ENCODE assay signal across 22 cellular contexts in the genomic region with DNA sequence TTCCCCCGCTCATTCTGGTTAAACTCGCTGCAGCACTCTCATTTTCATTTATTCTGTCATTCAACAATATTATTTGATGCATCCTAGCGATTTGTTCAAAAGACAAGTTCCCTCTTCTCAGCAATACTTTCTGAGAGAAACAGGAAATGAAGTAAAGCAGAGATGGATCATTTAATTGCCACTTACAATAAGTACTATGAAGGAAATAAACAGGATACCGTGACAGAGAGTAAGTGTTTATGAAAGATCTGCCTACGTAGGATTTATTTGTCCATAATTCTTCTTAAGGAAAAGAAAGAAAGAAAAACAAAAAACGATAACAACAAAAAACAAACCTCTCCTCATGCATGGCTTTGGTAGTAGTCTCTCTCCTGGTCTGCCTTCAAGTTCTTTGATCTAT.
DNase-seq lines count a peak whose midpoint lies in the region; ATAC-seq and TF ChIP-seq lines count a peak whose summit lies in the region.
"Had no signal": no experiment of that assay in that cellular context is flagged by ENCODE, and none has a peak within 500 bp of the region (broad histone marks: within the 10 kb centered on the region; RNA-seq: fewer than 3 reads in every experiment).

No MANE protein-coding gene starts in this region.

- peak overlapping the region; percentile 55 for H2AFZ ChIP-seq in DND-41 (ENCODE audit: low read depth, low read length)
- H2AFZ ChIP-seq: PC-9 had no signal

- peaks cover 5% of the 10 kb centered on the region for H3K27me3 Mint-ChIP-seq in brain
- H3K27me3 Mint-ChIP-seq in nephron progenitor cell (ENCODE audit: low read depth, poor library complexity), result no peaks in the 10 kb centered on the region
- H3K27me3 Mint-ChIP-seq: CD8-positive, alpha-beta memory T cell had no signal

- H3K79me2 ChIP-seq in DND-41 (ENCODE audit: insufficient read depth, low read length), result no peaks in the 10 kb centered on the region

- H3K9me3 Mint-ChIP-seq in brain (peaks cover 0 to 2% (median 0%) of the 10 kb centered on the region in 5 experiments), nephron progenitor cell (no peaks in the 10 kb centered on the region)

- intact Hi-C loops in body of pancreas (cut with DNase I), result no loop called here

- H3K36me3 ChIP-seq in DND-41 (ENCODE audit: insufficient read depth, low read length) (no peaks in the 10 kb centered on the region), body of pancreas (replicated peaks in 1 of 2; ENCODE audit: insufficient read depth in 1 of 2, low read depth in 2 of 2) (no peaks in the 10 kb centered on the region)
- H3K36me3 ChIP-seq: MG63 had no signal

- no peaks in the 10 kb centered on the region for H4K20me1 ChIP-seq in DND-41 (ENCODE audit: insufficient read depth, low read length)

- WGBS in body of pancreas, 2 donors, result 44 to 55% methylated on average over 6 of the region's 6 CpGs

- H3K4me1 ChIP-seq in DND-41 (ENCODE audit: insufficient read depth, low read length) (peaks cover 11% of the 10 kb centered on the region), body of pancreas (no peaks in the 10 kb centered on the region)

- no peaks in the 10 kb centered on the region for H3K36me3 Mint-ChIP-seq in brain
- peaks cover 6% of the 10 kb centered on the region for H3K36me3 Mint-ChIP-seq in nephron progenitor cell (ENCODE audit: low read depth)
- H3K36me3 Mint-ChIP-seq: CD8-positive, alpha-beta memory T cell had no signal

- no peak overlapping the region for H3K4me3 ChIP-seq in DND-41 (ENCODE audit: low read depth in 1 of 2, low read length in 2 of 2)
- no peak overlapping the region for H3K4me3 ChIP-seq in body of pancreas
- H3K4me3 ChIP-seq: MG63, PC-9 had no signal

- ATAC-seq in DND-41 (ENCODE audit: insufficient read depth, low read depth) (no peak), body of pancreas (no peak), HG02852 (IDR thresholded peaks at IDR 0.05; ENCODE audit: unreplicated experiment) (no peak)

- H3K27ac Mint-ChIP-seq in brain, result peak overlapping the region in 3 of 5 experiments; percentile 5 to 22 (median 19)
- peak overlapping the region; percentile 66 for H3K27ac Mint-ChIP-seq in nephron progenitor cell
- H3K27ac Mint-ChIP-seq: CD8-positive, alpha-beta memory T cell had no signal

- H3K27me3 ChIP-seq in DND-41 (ENCODE audit: insufficient read depth, low read length, poor library complexity) (no peaks in the 10 kb centered on the region), body of pancreas (no peaks in the 10 kb centered on the region)
- H3K27me3 ChIP-seq: MG63 had no signal

- H3K4me3 Mint-ChIP-seq in brain (no peak overlapping the region), nephron progenitor cell (no peak overlapping the region)
- H3K4me3 Mint-ChIP-seq: CD8-positive, alpha-beta memory T cell had no signal

- H3K27ac ChIP-seq in DND-41 (ENCODE audit: low read length), result peak overlapping the region; percentile 22; the same call in 1 of the 2 replicates
- no peak overlapping the region for H3K27ac ChIP-seq in body of pancreas
- H3K27ac ChIP-seq: PC-9, RWPE1 had no signal

- no peak for TF ChIP-seq POLR2A in body of pancreas (IDR thresholded peaks at IDR 0.05)

- TF ChIP-seq CTCF in DND-41 (IDR thresholded peaks at IDR 0.05; ENCODE audit: borderline replicate concordance, extremely low read depth, low read length, poor library complexity, severe bottlenecking) (no peak), brain (conservative IDR thresholded peaks at IDR 0.05) (no peak), nephron progenitor cell (IDR thresholded peaks at IDR 0.05) (no peak), body of pancreas (IDR thresholded peaks at IDR 0.05) (no peak)

- H3K4me1 Mint-ChIP-seq in brain, result peaks cover 57% of the 10 kb centered on the region
- peaks cover 53% of the 10 kb centered on the region for H3K4me1 Mint-ChIP-seq in nephron progenitor cell
- H3K4me1 Mint-ChIP-seq: CD8-positive, alpha-beta memory T cell had no signal

- DNase-seq in DND-41, result no peak
- DNase-seq in NCI-H69 (lab: John Stamatoyannopoulos, UW), result peak; percentile 18
- no peak for DNase-seq in nephron progenitor cell
- DNase-seq in body of pancreas, result no peak
- DNase-seq in activated gamma-delta T cell (lab: John Stamatoyannopoulos, UW), result no peak
- DNase-seq: ACHN; C1 segment of cervical spinal cord; CD8-positive, alpha-beta memory T cell; GDM1; HCEC 1CT; Kasumi-1; MG63; NCI-H1048; NCI-H1436; NCI-H1930; NCI-H2171 treated with DMSO at 0.1 percent for 48 hours; NCI-H446 treated with DMSO at 0.1 percent for 48 hours; NCI-H774; PC-9 had no signal

- no peak overlapping the region for H3K9ac ChIP-seq in DND-41 (ENCODE audit: low read depth, low read length)

- H3K4me2 ChIP-seq in DND-41 (ENCODE audit: insufficient read depth, low read length), result no peak overlapping the region
- H3K4me2 ChIP-seq: PC-9 had no signal

- H3K9me3 ChIP-seq in DND-41 (ENCODE audit: insufficient read depth, low read length, severe bottlenecking), result no peaks in the 10 kb centered on the region
- H3K9me3 ChIP-seq in body of pancreas, result no peaks in the 10 kb centered on the region
- H3K9me3 ChIP-seq: MG63 had no signal
